ENCODE assay signal across 8 cellular contexts in genomic region chrX:53441531-53442321, GRCh38.
DNase-seq lines count a peak whose midpoint lies in the region; ATAC-seq lines count a peak whose summit lies in the region.

No MANE protein-coding gene starts in this region.

- peak; percentile 67 for ATAC-seq in GM18502 (IDR thresholded peaks at IDR 0.05; ENCODE audit: poor library complexity, unreplicated experiment)
- peak; percentile 75 for ATAC-seq in HG03066 (IDR thresholded peaks at IDR 0.05; ENCODE audit: low read depth, unreplicated experiment)
- ATAC-seq in GM21576 (IDR thresholded peaks at IDR 0.05; ENCODE audit: unreplicated experiment), result no peak

- peak; percentile 86 for DNase-seq in NCI-H2196 (lab: John Stamatoyannopoulos, UW; ENCODE audit: unreplicated experiment)
- peak; percentile 57 for DNase-seq in activated CD4-positive, alpha-beta T cell treated with anti-CD3 and anti-CD28 coated beads for 1 hour
- DNase-seq in cerebellar cortex (ENCODE audit: low spot score), result peak; percentile 80
- DNase-seq in kidney glomerular epithelial cell (lab: John Stamatoyannopoulos, UW), result peak; percentile 17
- peak; percentile 30 to 47 for DNase-seq in stimulated activated CD4-positive, alpha-beta T cell treated with anti-CD3 and anti-CD28 coated beads, Interleukin-1b, Interleukin-23, amount 100 ng/mL, for 1 hour (ENCODE audit: low read depth in 2 of 2)

Comparison
In these comparisons a context has a peak if more than half of its experiments do, and no peak if none do; other contexts are left out.
1. DNase-seq: peak in every context shown above with its lines; median percentile 86 in NCI-H2196; 80 in cerebellar cortex; 57 in activated CD4-positive, alpha-beta T cell treated with anti-CD3 and anti-CD28 coated beads for 1 hour; 38 in stimulated activated CD4-positive, alpha-beta T cell treated with anti-CD3 and anti-CD28 coated beads, Interleukin-1b, Interleukin-23, amount 100 ng/mL, for 1 hour; 17 in kidney glomerular epithelial cell.